ENCODE assay signal across 8 cellular contexts in the genomic region with DNA sequence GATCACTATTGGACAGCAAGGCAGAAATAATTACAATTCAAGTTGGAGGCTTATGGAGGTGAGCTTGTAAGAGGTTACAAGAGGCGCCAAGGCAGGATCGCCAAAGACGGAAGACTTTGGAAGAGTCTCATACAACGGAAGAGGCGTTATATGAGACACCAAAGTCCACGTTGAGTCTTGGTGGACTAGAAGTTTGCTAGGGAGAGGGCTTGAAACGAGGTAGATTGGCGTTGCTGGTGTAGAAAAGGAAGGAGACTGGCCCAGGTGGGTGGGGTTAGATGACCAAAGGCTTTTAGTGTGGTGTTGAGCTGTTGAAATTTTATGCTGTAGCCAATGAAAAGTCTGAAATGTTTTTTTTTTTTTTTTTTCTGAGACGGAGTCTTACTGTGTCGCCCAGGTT. TPM values are rescaled to one million over a fixed set of nuclear protein-coding genes. Genes with fewer than 3 reads are reported as not detected.
DNase-seq lines count a peak whose midpoint lies in the region; ATAC-seq and TF ChIP-seq lines count a peak whose summit lies in the region.

No MANE protein-coding gene starts in this region.

- peak overlapping the region; percentile 97 for H3K4me3 Mint-ChIP-seq in activated CD8-positive, alpha-beta memory T cell treated with anti-CD3 and anti-CD28 coated beads, Interleukin-2, amount 10 ng/mL, durations not matched to agents 7 days and 5 days
- peak overlapping the region; percentile 91 for H3K4me3 Mint-ChIP-seq in WTC11

- peaks cover 4% of the 10 kb centered on the region for H3K9me3 Mint-ChIP-seq in activated CD8-positive, alpha-beta memory T cell treated with anti-CD3 and anti-CD28 coated beads, Interleukin-2, amount 10 ng/mL, durations not matched to agents 7 days and 5 days (ENCODE audit: low read depth)
- peaks cover 13% of the 10 kb centered on the region for H3K9me3 Mint-ChIP-seq in WTC11

- POLR2A ChIA-PET in WTC11 (lab: Charles Lee) = interaction anchor here (2.1 kb wide), 1 partner anchor 59 kb away, joined by 17 read pairs; no protein-coding TSS in a partner anchor

- H3K27ac ChIP-seq in iPS-20b (ENCODE audit: low read length) (no peak overlapping the region), subcutaneous abdominal adipose tissue (ENCODE audit: low read depth, low read length) (no peak overlapping the region), foreskin keratinocyte (no peak overlapping the region)

- H3K27me3 ChIP-seq in iPS-20b (ENCODE audit: insufficient read depth, low read length) (no peaks in the 10 kb centered on the region), subcutaneous abdominal adipose tissue (ENCODE audit: control insufficient read depth in 5 of 5, insufficient read depth in 4 of 5, low read length in 5 of 5) (no peaks in the 10 kb centered on the region), foreskin keratinocyte (no peaks in the 10 kb centered on the region)

- peaks cover 36% of the 10 kb centered on the region for H3K36me3 Mint-ChIP-seq in activated CD8-positive, alpha-beta memory T cell treated with anti-CD3 and anti-CD28 coated beads, Interleukin-2, amount 10 ng/mL, durations not matched to agents 7 days and 5 days
- H3K36me3 Mint-ChIP-seq in WTC11 = peaks cover 41% of the 10 kb centered on the region

- H3K9ac ChIP-seq in iPS-20b (ENCODE audit: low read depth, low read length) (peak overlapping the region; percentile 94), subcutaneous abdominal adipose tissue (ENCODE audit: low read length in 5 of 5) (peak overlapping the region in 1 of 5 donors; percentile 82)

- no peaks in the 10 kb centered on the region for H3K27me3 Mint-ChIP-seq in activated CD8-positive, alpha-beta memory T cell treated with anti-CD3 and anti-CD28 coated beads, Interleukin-2, amount 10 ng/mL, durations not matched to agents 7 days and 5 days
- no peaks in the 10 kb centered on the region for H3K27me3 Mint-ChIP-seq in WTC11 (ENCODE audit: low read depth)

- H3K4me1 ChIP-seq in iPS-20b (ENCODE audit: insufficient read depth, low read length) (peaks cover 11% of the 10 kb centered on the region; the same call in 1 of the 2 replicates), subcutaneous abdominal adipose tissue (ENCODE audit: control insufficient read depth in 5 of 5, insufficient read depth in 5 of 5, low read length in 5 of 5) (peaks cover 2 to 24% (median 23%) of the 10 kb centered on the region in 5 donors), foreskin keratinocyte (peaks cover 11% of the 10 kb centered on the region)

- CTCF ChIA-PET in activated CD8-positive, alpha-beta memory T cell treated with anti-CD3 and anti-CD28 coated beads, Interleukin-2, amount 10 ng/mL, durations not matched to agents 7 days and 5 days (lab: Charles Lee) = interaction anchor here (1.0 kb wide), 2 partner anchors 63 to 117 kb away, joined by 3 to 4 read pairs; no protein-coding TSS in a partner anchor
- CTCF ChIA-PET in WTC11 (lab: Charles Lee) = interaction anchor here (0.5 to 2.6 kb wide), 3 partner anchors 16 to 81 kb away, joined by 3 to 34 read pairs (median 4); no protein-coding TSS in a partner anchor

- peak overlapping the region; percentile 94 for H3K4me3 ChIP-seq in iPS-20b (ENCODE audit: low read length)
- H3K4me3 ChIP-seq in subcutaneous abdominal adipose tissue (ENCODE audit: low read depth in 1 of 5, low read length in 5 of 5) = peak overlapping the region in 3 of 5 donors; percentile 83 to 99 (median 89)

- DNase-seq in activated CD8-positive, alpha-beta memory T cell treated with anti-CD3 and anti-CD28 coated beads, Interleukin-2, amount 10 ng/mL, durations not matched to agents 7 days and 5 days = no peak
- DNase-seq in activated CD8-positive, alpha-beta memory T cell treated with anti-CD3 and anti-CD28 coated beads for 24 hours = no peak
- no peak for DNase-seq in WTC11 (ENCODE audit: low spot score)
- no peak for DNase-seq in nucleus accumbens (lab: John Stamatoyannopoulos, UW)
- no peak for DNase-seq in foreskin keratinocyte

- no peak for ATAC-seq in activated CD8-positive, alpha-beta memory T cell treated with anti-CD3 and anti-CD28 coated beads, Interleukin-2, amount 10 ng/mL, durations not matched to agents 7 days and 5 days
- no peak for ATAC-seq in WTC11
- ATAC-seq in HG02981 (IDR thresholded peaks at IDR 0.05; ENCODE audit: unreplicated experiment) = no peak
- no peak for ATAC-seq in foreskin keratinocyte

- TF ChIP-seq CTCF in WTC11 (IDR thresholded peaks at IDR 0.05) = no peak
- TF ChIP-seq CTCF in foreskin keratinocyte (conservative IDR thresholded peaks at IDR 0.05) = no peak

- H3K36me3 ChIP-seq in iPS-20b (ENCODE audit: insufficient read depth, low read depth, low read length) (peaks cover 24% of the 10 kb centered on the region), subcutaneous abdominal adipose tissue (ENCODE audit: control insufficient read depth in 5 of 5, insufficient read depth in 5 of 5, low read length in 5 of 5) (no peaks in the 10 kb centered on the region)

- H3K4me1 Mint-ChIP-seq in activated CD8-positive, alpha-beta memory T cell treated with anti-CD3 and anti-CD28 coated beads, Interleukin-2, amount 10 ng/mL, durations not matched to agents 7 days and 5 days = peaks cover 35% of the 10 kb centered on the region
- peaks cover 47% of the 10 kb centered on the region for H3K4me1 Mint-ChIP-seq in WTC11

- H3K9me3 ChIP-seq in iPS-20b (ENCODE audit: insufficient read depth, low read depth, low read length) (no peaks in the 10 kb centered on the region), subcutaneous abdominal adipose tissue (ENCODE audit: control insufficient read depth in 5 of 5, low read length in 5 of 5) (no peaks in the 10 kb centered on the region)

- H3K27ac Mint-ChIP-seq in activated CD8-positive, alpha-beta memory T cell treated with anti-CD3 and anti-CD28 coated beads, Interleukin-2, amount 10 ng/mL, durations not matched to agents 7 days and 5 days = peak overlapping the region; percentile 93
- peak overlapping the region; percentile 96 for H3K27ac Mint-ChIP-seq in WTC11

TF ChIP-seq in WTC11, 78 proteins besides CTCF, POLR2A, EP300 and RAD21 (continues in another document):
- TF ChIP-seq HMGA2 (CRISPR knock-in tag; IDR thresholded peaks at IDR 0.05) = no peak
- TF ChIP-seq, protein P1, sequence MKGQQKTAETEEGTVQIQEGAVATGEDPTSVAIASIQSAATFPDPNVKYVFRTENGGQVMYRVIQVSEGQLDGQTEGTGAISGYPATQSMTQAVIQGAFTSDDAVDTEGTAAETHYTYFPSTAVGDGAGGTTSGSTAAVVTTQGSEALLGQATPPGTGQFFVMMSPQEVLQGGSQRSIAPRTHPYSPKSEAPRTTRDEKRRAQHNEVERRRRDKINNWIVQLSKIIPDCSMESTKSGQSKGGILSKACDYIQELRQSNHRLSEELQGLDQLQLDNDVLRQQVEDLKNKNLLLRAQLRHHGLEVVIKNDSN (CRISPR knock-in tag; IDR thresholded peaks at IDR 0.05) = no peak
- no peak for TF ChIP-seq ATF1 (CRISPR knock-in tag; IDR thresholded peaks at IDR 0.05)
- TF ChIP-seq, protein P2, sequence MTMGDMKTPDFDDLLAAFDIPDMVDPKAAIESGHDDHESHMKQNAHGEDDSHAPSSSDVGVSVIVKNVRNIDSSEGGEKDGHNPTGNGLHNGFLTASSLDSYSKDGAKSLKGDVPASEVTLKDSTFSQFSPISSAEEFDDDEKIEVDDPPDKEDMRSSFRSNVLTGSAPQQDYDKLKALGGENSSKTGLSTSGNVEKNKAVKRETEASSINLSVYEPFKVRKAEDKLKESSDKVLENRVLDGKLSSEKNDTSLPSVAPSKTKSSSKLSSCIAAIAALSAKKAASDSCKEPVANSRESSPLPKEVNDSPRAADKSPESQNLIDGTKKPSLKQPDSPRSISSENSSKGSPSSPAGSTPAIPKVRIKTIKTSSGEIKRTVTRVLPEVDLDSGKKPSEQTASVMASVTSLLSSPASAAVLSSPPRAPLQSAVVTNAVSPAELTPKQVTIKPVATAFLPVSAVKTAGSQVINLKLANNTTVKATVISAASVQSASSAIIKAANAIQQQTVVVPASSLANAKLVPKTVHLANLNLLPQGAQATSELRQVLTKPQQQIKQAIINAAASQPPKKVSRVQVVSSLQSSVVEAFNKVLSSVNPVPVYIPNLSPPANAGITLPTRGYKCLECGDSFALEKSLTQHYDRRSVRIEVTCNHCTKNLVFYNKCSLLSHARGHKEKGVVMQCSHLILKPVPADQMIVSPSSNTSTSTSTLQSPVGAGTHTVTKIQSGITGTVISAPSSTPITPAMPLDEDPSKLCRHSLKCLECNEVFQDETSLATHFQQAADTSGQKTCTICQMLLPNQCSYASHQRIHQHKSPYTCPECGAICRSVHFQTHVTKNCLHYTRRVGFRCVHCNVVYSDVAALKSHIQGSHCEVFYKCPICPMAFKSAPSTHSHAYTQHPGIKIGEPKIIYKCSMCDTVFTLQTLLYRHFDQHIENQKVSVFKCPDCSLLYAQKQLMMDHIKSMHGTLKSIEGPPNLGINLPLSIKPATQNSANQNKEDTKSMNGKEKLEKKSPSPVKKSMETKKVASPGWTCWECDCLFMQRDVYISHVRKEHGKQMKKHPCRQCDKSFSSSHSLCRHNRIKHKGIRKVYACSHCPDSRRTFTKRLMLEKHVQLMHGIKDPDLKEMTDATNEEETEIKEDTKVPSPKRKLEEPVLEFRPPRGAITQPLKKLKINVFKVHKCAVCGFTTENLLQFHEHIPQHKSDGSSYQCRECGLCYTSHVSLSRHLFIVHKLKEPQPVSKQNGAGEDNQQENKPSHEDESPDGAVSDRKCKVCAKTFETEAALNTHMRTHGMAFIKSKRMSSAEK (CRISPR knock-in tag; IDR thresholded peaks at IDR 0.05; ENCODE audit: borderline replicate concordance) = no peak
- TF ChIP-seq ZBTB21 (CRISPR knock-in tag; IDR thresholded peaks at IDR 0.05; ENCODE audit: borderline replicate concordance) = no peak
- no peak for TF ChIP-seq ESRRA (CRISPR knock-in tag; IDR thresholded peaks at IDR 0.05; ENCODE audit: borderline replicate concordance)
- TF ChIP-seq OVOL2 (CRISPR knock-in tag; IDR thresholded peaks at IDR 0.05; ENCODE audit: borderline replicate concordance) = no peak
- TF ChIP-seq SP1 (CRISPR knock-in tag; conservative IDR thresholded peaks at IDR 0.05) = no peak

RNA-seq across cellular contexts. Expression of a gene that starts 1.4 kb away (rescaled TPM):
- total RNA-seq in activated CD8-positive, alpha-beta memory T cell treated with anti-CD3 and anti-CD28 coated beads, Interleukin-2, amount 10 ng/mL, durations not matched to agents 7 days and 5 days = 10 to 100 TPM; 45.7 to 57.4 TPM
- total RNA-seq in WTC11 (2021) (207 to 244 TPM (median 209 TPM) in 3 replicates), foreskin keratinocyte (32.6 and 38.3 TPM in 2 replicates)
- 12.9 and 18.8 TPM in 2 replicates for polyA plus RNA-seq in foreskin keratinocyte

RNA-seq across cellular contexts. Expression of a gene that starts 35.2 kb away (rescaled TPM):
- total RNA-seq in activated CD8-positive, alpha-beta memory T cell treated with anti-CD3 and anti-CD28 coated beads, Interleukin-2, amount 10 ng/mL, durations not matched to agents 7 days and 5 days = under 1 TPM in 1 of 2 experiments, not detected in 1; 0.14 TPM
- total RNA-seq in WTC11 (2021) = 214 to 229 TPM (median 227 TPM) in 3 replicates
- total RNA-seq in foreskin keratinocyte = 24.0 and 27.8 TPM in 2 replicates
- 18.1 and 24.3 TPM in 2 replicates for polyA plus RNA-seq in foreskin keratinocyte

Comparison
In these comparisons a context has a peak if more than half of its experiments do, and no peak if none do; other contexts are left out.
1. RNA of a gene that starts 35.2 kb away (total RNA-seq): 214 to 229 TPM in WTC11 and 24.0 to 27.8 TPM in foreskin keratinocyte; 0.14 TPM in activated CD8-positive, alpha-beta memory T cell treated with anti-CD3 and anti-CD28 coated beads, Interleukin-2, amount 10 ng/mL, durations not matched to agents 7 days and 5 days; every median in the first group is over 10 times any median in the second.